In genomic region chrX:47746446-47746845, GRCh38 we compare ENCODE assay signal across 28 cellular contexts.
"Had no signal": no experiment of that assay in that cellular context is flagged by ENCODE, and none has a peak within 500 bp of the region (broad histone marks: within the 10 kb centered on the region; RNA-seq: fewer than 3 reads in every experiment).

No MANE protein-coding gene starts in this region.

- H3K4me2 ChIP-seq: neural progenitor cell, smooth muscle cell had no signal

- H3K9me3 Mint-ChIP-seq: effector memory CD8-positive, alpha-beta T cell; immature natural killer cell; memory B cell; naive B cell; natural killer cell treated with Interleukin-12 subunit alpha and Interleukin-12 subunit beta and Interleukin-15 and Interleukin-18, amount 100 ng/mL, for 72 hours; neural progenitor cell; stimulated activated effector memory CD8-positive, alpha-beta T cell treated with anti-CD3 and anti-CD28 coated beads, Interleukin-12 subunit alpha, Interleukin-12 subunit beta, amount 100 ng/mL, for 72 hours had no signal

- H3K4me3 Mint-ChIP-seq: effector memory CD8-positive, alpha-beta T cell; immature natural killer cell; memory B cell; naive B cell; natural killer cell treated with Interleukin-12 subunit alpha and Interleukin-12 subunit beta and Interleukin-15 and Interleukin-18, amount 100 ng/mL, for 72 hours; neural progenitor cell; stimulated activated effector memory CD8-positive, alpha-beta T cell treated with anti-CD3 and anti-CD28 coated beads, Interleukin-12 subunit alpha, Interleukin-12 subunit beta, amount 100 ng/mL, for 72 hours had no signal

- H3K27ac ChIP-seq: heart right ventricle, neural progenitor cell, prostate gland, right atrium auricular region, thoracic aorta, tibial nerve, upper lobe of right lung, uterus had no signal

- DNase-seq: cortex of kidney; effector memory CD8-positive, alpha-beta T cell; foreskin fibroblast; glutamatergic neuron; heart right ventricle; hippocampal formation; immature natural killer cell; islet precursor cell; kidney glomerular epithelial cell; left colon; naive B cell; stimulated activated CD4-positive, alpha-beta T cell treated with anti-CD3 and anti-CD28 coated beads, Interleukin-2, amount 100 ng/mL, for 24 hours; stimulated activated CD4-positive, alpha-beta T cell treated with anti-CD3 and anti-CD28 coated beads, Interleukin-4, amount 100 ng/mL, for 24 hours; stimulated activated naive CD8-positive, alpha-beta T cell treated with anti-CD3 and anti-CD28 coated beads, Interleukin-15, Interleukin-2, amounts not matched to agents 100 U/mL and 50 U/mL, for 24 hours; substantia nigra; upper lobe of right lung; uterus had no signal

- H3K9me3 ChIP-seq: heart right ventricle, prostate gland, right atrium auricular region, thoracic aorta, tibial nerve, upper lobe of right lung, uterus had no signal

- ATAC-seq: effector memory CD8-positive, alpha-beta T cell; heart right ventricle; left colon; natural killer cell treated with Interleukin-12 subunit alpha and Interleukin-12 subunit beta and Interleukin-15 and Interleukin-18, amount 100 ng/mL, for 72 hours; sciatic nerve; stimulated activated effector memory CD8-positive, alpha-beta T cell treated with anti-CD3 and anti-CD28 coated beads, Interleukin-12 subunit alpha, Interleukin-12 subunit beta, amount 100 ng/mL, for 72 hours; stimulated activated naive CD8-positive, alpha-beta T cell treated with anti-CD3 and anti-CD28 coated beads, Interleukin-15, Interleukin-2, amounts not matched to agents 100 U/mL and 50 U/mL, for 24 hours; upper lobe of right lung had no signal

- H3K4me1 ChIP-seq: heart right ventricle, neural progenitor cell, prostate gland, right atrium auricular region, tibial nerve, upper lobe of right lung, uterus had no signal

- H3K4me1 Mint-ChIP-seq: immature natural killer cell, memory B cell, naive B cell, neural progenitor cell had no signal

- H2AFZ ChIP-seq: neural progenitor cell had no signal

- H3K27ac Mint-ChIP-seq: effector memory CD8-positive, alpha-beta T cell; immature natural killer cell; memory B cell; naive B cell; natural killer cell treated with Interleukin-12 subunit alpha and Interleukin-12 subunit beta and Interleukin-15 and Interleukin-18, amount 100 ng/mL, for 72 hours; neural progenitor cell; stimulated activated effector memory CD8-positive, alpha-beta T cell treated with anti-CD3 and anti-CD28 coated beads, Interleukin-12 subunit alpha, Interleukin-12 subunit beta, amount 100 ng/mL, for 72 hours had no signal

- H3K36me3 ChIP-seq: heart right ventricle, neural progenitor cell, prostate gland, right atrium auricular region, thoracic aorta, tibial nerve, upper lobe of right lung, uterus had no signal

- H3K4me3 ChIP-seq: heart right ventricle, lung, neural progenitor cell, prostate gland, right atrium auricular region, smooth muscle cell, thoracic aorta, tibial nerve, upper lobe of right lung, uterus had no signal

- H3K27me3 ChIP-seq: neural progenitor cell, right atrium auricular region, upper lobe of right lung had no signal

- H3K36me3 Mint-ChIP-seq: immature natural killer cell; memory B cell; naive B cell; natural killer cell treated with Interleukin-12 subunit alpha and Interleukin-12 subunit beta and Interleukin-15 and Interleukin-18, amount 100 ng/mL, for 72 hours; neural progenitor cell; stimulated activated effector memory CD8-positive, alpha-beta T cell treated with anti-CD3 and anti-CD28 coated beads, Interleukin-12 subunit alpha, Interleukin-12 subunit beta, amount 100 ng/mL, for 72 hours had no signal
